In genomic region chr16:83898463-83899271, GRCh38 we compare ENCODE assay signal across 8 cellular contexts. TPM values are rescaled to one million over a fixed set of nuclear protein-coding genes. Genes with fewer than 3 reads are reported as not detected.
DNase-seq lines count a peak whose midpoint lies in the region; ATAC-seq and TF ChIP-seq lines count a peak whose summit lies in the region.

Gene MLYCD, plus strand, starts transcription at chr16:83899115. Its CDS starts 30 bp downstream, at chr16:83899145.

- peak; percentile 39 for TF ChIP-seq POLR2A in erythroblast (IDR thresholded peaks at IDR 0.05; ENCODE audit: low read length)

- peaks cover 5% of the 10 kb centered on the region for H3K36me3 Mint-ChIP-seq in CD8-positive, alpha-beta T cell

- peak; percentile 90 for ATAC-seq in CD8-positive, alpha-beta T cell
- peak; percentile 85 for ATAC-seq in GM19328 (IDR thresholded peaks at IDR 0.05; ENCODE audit: unreplicated experiment)
- ATAC-seq in HG03457 (IDR thresholded peaks at IDR 0.05; ENCODE audit: unreplicated experiment): peak; percentile 74

- H3K4me1 ChIP-seq in CD8-positive, alpha-beta T cell (ENCODE audit: insufficient read depth, low read length): peaks cover 25% of the 10 kb centered on the region
- peaks cover 6% of the 10 kb centered on the region; the same call in 1 of the 2 replicates for H3K4me1 ChIP-seq in OCI-LY3 (ENCODE audit: low read length)
- H3K4me1 ChIP-seq in mucosa of stomach (ENCODE audit: control insufficient read depth, insufficient read depth, low read length): peaks cover 4% of the 10 kb centered on the region

- no peak for TF ChIP-seq CTCF in CD8-positive, alpha-beta T cell (IDR thresholded peaks at IDR 0.05)
- no peak for TF ChIP-seq CTCF in OCI-LY3 (IDR thresholded peaks at IDR 0.05; ENCODE audit: low read depth, low read length)

- H3K27ac Mint-ChIP-seq in CD8-positive, alpha-beta T cell: peak within 1 kb of the TSS; percentile 90

- peak within 1 kb of the TSS; percentile 46 for H3K27ac ChIP-seq in CD8-positive, alpha-beta T cell (ENCODE audit: low read depth, low read length)
- no peak within 1 kb of the TSS for H3K27ac ChIP-seq in OCI-LY3 (ENCODE audit: low read length)

- H3K4me3 ChIP-seq in CD8-positive, alpha-beta T cell (ENCODE audit: low read depth, low read length): peak within 1 kb of the TSS; percentile 76
- H3K4me3 ChIP-seq in OCI-LY3 (ENCODE audit: low read length): peak within 1 kb of the TSS; percentile 90
- H3K4me3 ChIP-seq in mucosa of stomach (ENCODE audit: low read length): peak within 1 kb of the TSS; percentile 44

- H3K4me2 ChIP-seq in OCI-LY3 (ENCODE audit: low read length): peak within 1 kb of the TSS; percentile 95

- peak; percentile 39 to 82 (median 65) for DNase-seq in CD8-positive, alpha-beta T cell
- peak; percentile 74 for DNase-seq in activated T-cell treated with anti-CD3 and anti-CD28 coated beads, Interleukin-2, amount 50 U/mL, for 1 hour
- peak; percentile 87 to 92 for DNase-seq in erythroblast (lab: John Stamatoyannopoulos, UW)
- DNase-seq in stimulated activated CD8-positive, alpha-beta memory T cell treated with anti-CD3 and anti-CD28 coated beads, Interleukin-4, amount 100 ng/mL, for 48 hours: peak; percentile 78

- peak within 1 kb of the TSS; percentile 99 for H2AFZ ChIP-seq in OCI-LY3 (ENCODE audit: low read depth, low read length)

- H3K9ac ChIP-seq in OCI-LY3 (ENCODE audit: low read length) (peak within 1 kb of the TSS; percentile 63), mucosa of stomach (ENCODE audit: low read length) (peak within 1 kb of the TSS; percentile 69)

- H3K4me1 Mint-ChIP-seq in CD8-positive, alpha-beta T cell (ENCODE audit: low read depth): peaks cover 36% of the 10 kb centered on the region

- POLR2A ChIA-PET in CD8-positive, alpha-beta T cell (lab: Charles Lee): interaction anchor here (0.9 kb wide), 1 partner anchor 91 kb away, joined by 5 read pairs; the partner anchor contains the start of gene HSBP1

- H3K27me3 Mint-ChIP-seq in CD8-positive, alpha-beta T cell (ENCODE audit: low read depth): peaks cover 10% of the 10 kb centered on the region

- H3K9me3 Mint-ChIP-seq in CD8-positive, alpha-beta T cell: no peaks in the 10 kb centered on the region

- CTCF ChIA-PET in CD8-positive, alpha-beta T cell (lab: Charles Lee): interaction anchor here (0.7 kb wide), 1 partner anchor 74 kb away, joined by 3 read pairs; no protein-coding TSS in a partner anchor

- H3K36me3 ChIP-seq in CD8-positive, alpha-beta T cell (ENCODE audit: insufficient read depth, low read length): no peaks in the 10 kb centered on the region
- no peaks in the 10 kb centered on the region for H3K36me3 ChIP-seq in OCI-LY3 (replicated peaks; ENCODE audit: low read depth, low read length)
- H3K36me3 ChIP-seq in mucosa of stomach (ENCODE audit: control insufficient read depth, insufficient read depth, low read length): no peaks in the 10 kb centered on the region

- peak within 1 kb of the TSS; percentile 96 for H3K4me3 Mint-ChIP-seq in CD8-positive, alpha-beta T cell

- no peaks in the 10 kb centered on the region for H3K27me3 ChIP-seq in CD8-positive, alpha-beta T cell (ENCODE audit: insufficient read depth, low read length)
- no peaks in the 10 kb centered on the region for H3K27me3 ChIP-seq in OCI-LY3 (ENCODE audit: low read depth, low read length)
- H3K27me3 ChIP-seq in mucosa of stomach (ENCODE audit: control insufficient read depth, insufficient read depth, low read length): no peaks in the 10 kb centered on the region

- H3K9me3 ChIP-seq in CD8-positive, alpha-beta T cell (ENCODE audit: low read length): no peaks in the 10 kb centered on the region
- no peaks in the 10 kb centered on the region for H3K9me3 ChIP-seq in OCI-LY3 (ENCODE audit: insufficient read depth, low read length)
- no peaks in the 10 kb centered on the region for H3K9me3 ChIP-seq in mucosa of stomach (ENCODE audit: control insufficient read depth, low read length)

- intact Hi-C loops in CD8-positive, alpha-beta T cell (cut with DNase I, micrococcal nuclease): loop anchor here (1.0 kb wide), 3 partner anchors 91 to 289 kb away; partner anchors contain the start of genes HSBP1 (in 1 of the 2) and TAF1C (in 1 of the 2)

- H3K79me2 ChIP-seq in OCI-LY3 (ENCODE audit: low read length): no peaks in the 10 kb centered on the region

- H4K20me1 ChIP-seq in OCI-LY3 (ENCODE audit: insufficient read depth, low read length): no peaks in the 10 kb centered on the region

RNA-seq across cellular contexts. Expression of gene MLYCD, which starts in this region (rescaled TPM):
- total RNA-seq in CD8-positive, alpha-beta T cell: 1 to 10 TPM; 2.9 to 4.0 TPM
